Comparison of ENCODE assay signal across 8 cellular contexts in genomic region chr9:136849038-136849959, GRCh38. TPM values are rescaled to one million over a fixed set of nuclear protein-coding genes. Genes with fewer than 3 reads are reported as not detected.
A peak's percentile ranks its signal among the peaks of the same experiment; 100 is the strongest.
DNase-seq lines count a peak whose midpoint lies in the region; ATAC-seq and TF ChIP-seq lines count a peak whose summit lies in the region.

TSS of gene PHPT1 (plus strand) at chr9:136849409. CDS start at chr9:136849431, 22 bp downstream.

- CTCF ChIA-PET in PC-3 (lab: Charles Lee), result no interaction called here

- peak within 1 kb of the TSS; percentile 71 for H2AFZ ChIP-seq in PC-3 (ENCODE audit: low read length)

- peak within 1 kb of the TSS; percentile 79 for H3K27ac ChIP-seq in PC-3 (ENCODE audit: low read length)

- H3F3A ChIP-seq in PC-3 (ENCODE audit: low read length, unreplicated experiment), result no peaks in the 10 kb centered on the region

- H3K9ac ChIP-seq in PC-3 (ENCODE audit: low read length), result peak within 1 kb of the TSS; percentile 77

- H3K4me3 ChIP-seq in PC-3 (ENCODE audit: low read length) (peak within 1 kb of the TSS; percentile 87), epithelial cell of esophagus (ENCODE audit: low read length) (peak within 1 kb of the TSS; percentile 97), mononuclear cell (ENCODE audit: low read length) (peak within 1 kb of the TSS; percentile 67)

- ATAC-seq in GM21576 (IDR thresholded peaks at IDR 0.05; ENCODE audit: unreplicated experiment) (peak; percentile 76), PC-3 (peak; percentile 66)

- POLR2A ChIA-PET in PC-3 (lab: Charles Lee; ENCODE audit: unreplicated experiment), result no interaction called here

- no peaks in the 10 kb centered on the region for H3K36me3 ChIP-seq in PC-3 (ENCODE audit: low read depth, low read length)

- no peaks in the 10 kb centered on the region for H3K9me2 ChIP-seq in PC-3 (replicated peaks; ENCODE audit: low read length)

- DNase-seq in DMS114 treated with DMSO at 0.1 percent for 48 hours (lab: John Stamatoyannopoulos, UW; ENCODE audit: unreplicated experiment) (peak; percentile 94), PC-3 (peak; percentile 97), activated T-cell treated with anti-CD3 and anti-CD28 coated beads for 48 hours (ENCODE audit: low read depth) (peak; percentile 95), epithelial cell of esophagus (ENCODE audit: low read depth) (peak; percentile 100)
- peak; percentile 87 to 91 for DNase-seq in stimulated activated CD8-positive, alpha-beta memory T cell treated with anti-CD3 and anti-CD28 coated beads, Interleukin-4, amount 100 ng/mL, for 1 hour (ENCODE audit: low read depth in 2 of 2, low spot score in 1 of 2)

- peak within 1 kb of the TSS; percentile 96 for H3K4me2 ChIP-seq in PC-3 (ENCODE audit: low read length)

- BruUV-seq in PC-3 (replicated peaks; lab: Mats Ljungman, UMichigan), result no TSS peak

- peaks cover 8% of the 10 kb centered on the region for H3K4me1 ChIP-seq in PC-3 (ENCODE audit: insufficient read depth, low read length)
- H3K4me1 ChIP-seq in mononuclear cell (ENCODE audit: insufficient read depth, low read length), result peaks cover 33% of the 10 kb centered on the region

- no peaks in the 10 kb centered on the region for H3K79me2 ChIP-seq in PC-3 (ENCODE audit: low read length)

- intact Hi-C loops in PC-3 (cut with micrococcal nuclease), result loop anchor here (10.0 kb wide), 1 partner anchor 146 kb away; the partner anchor contains the start of genes CLIC3 and PAXX

- no peak for TF ChIP-seq RAD21 in Ishikawa (IDR thresholded peaks at IDR 0.05; ENCODE audit: low read depth)

- H4K20me1 ChIP-seq in PC-3 (ENCODE audit: low read length), result no peaks in the 10 kb centered on the region

- TF ChIP-seq CTCF in PC-3 (conservative IDR thresholded peaks at IDR 0.05; ENCODE audit: low read depth, low read length), result no peak
- no peak for TF ChIP-seq CTCF in epithelial cell of esophagus (IDR thresholded peaks at IDR 0.05; ENCODE audit: insufficient read depth, low read depth, low read length, missing control alignments)

- TF ChIP-seq EP300 in Ishikawa (IDR thresholded peaks at IDR 0.05; ENCODE audit: borderline replicate concordance), result no peak

- H3K27me3 ChIP-seq in PC-3 (ENCODE audit: low read length) (no peaks in the 10 kb centered on the region), mononuclear cell (ENCODE audit: insufficient read depth, low read length) (peaks cover 18% of the 10 kb centered on the region)

- H3K9me3 ChIP-seq in PC-3 (ENCODE audit: low read length) (no peaks in the 10 kb centered on the region), mononuclear cell (ENCODE audit: low read depth, low read length) (no peaks in the 10 kb centered on the region)

TF ChIP-seq in Ishikawa, 13 proteins besides CTCF, POLR2A, EP300 and RAD21:
- peak; percentile 69 for TF ChIP-seq TCF12 (IDR thresholded peaks at IDR 0.05; ENCODE audit: low read depth)
- peak; percentile 84 for TF ChIP-seq YY1 (IDR thresholded peaks at IDR 0.05; ENCODE audit: low read depth)
- TF ChIP-seq ZBTB7A (IDR thresholded peaks at IDR 0.05; ENCODE audit: low read depth), result no peak
- peak; percentile 39 for TF ChIP-seq TEAD4 (IDR thresholded peaks at IDR 0.05)
- no peak for TF ChIP-seq REST (IDR thresholded peaks at IDR 0.05; ENCODE audit: low read depth)
- peak; percentile 87 for TF ChIP-seq USF1 (IDR thresholded peaks at IDR 0.05)
- TF ChIP-seq NFIC (IDR thresholded peaks at IDR 0.05), result peak; percentile 30; the same call in 1 of the 2 replicates
- peak; percentile 95 for TF ChIP-seq MAX (IDR thresholded peaks at IDR 0.05)
- no peak for TF ChIP-seq FOXM1 (IDR thresholded peaks at IDR 0.05; ENCODE audit: borderline replicate concordance, low read depth)
- TF ChIP-seq CEBPB (IDR thresholded peaks at IDR 0.05), result peak; percentile 85
- TF ChIP-seq EGR1 (IDR thresholded peaks at IDR 0.05), result no peak
- peak; percentile 68 for TF ChIP-seq TAF1 (IDR thresholded peaks at IDR 0.05; ENCODE audit: low read depth)
- TF ChIP-seq CREB1 (IDR thresholded peaks at IDR 0.05; ENCODE audit: low read depth), result peak; percentile 45

RNA-seq across cellular contexts. Expression of gene PHPT1, which starts in this region (rescaled TPM):
- total RNA-seq in PC-3 (2014; rRNA removed), result 83.2 and 111 TPM in 2 replicates
- 14.0 TPM for total RNA-seq in mononuclear cell

Comparison
In these comparisons a context has a peak if more than half of its experiments do, and no peak if none do; other contexts are left out.
1. Peak in every context shown above with its lines: DNase-seq, ATAC-seq, H3K4me3 ChIP-seq and H3K27ac ChIP-seq.